ENCODE assay signal across 36 cellular contexts in genomic region chr6:150115769-150116168, GRCh38. TPM values are rescaled to one million over a fixed set of nuclear protein-coding genes. Genes with fewer than 3 reads are reported as not detected.
"Had no signal": no experiment of that assay in that cellular context is flagged by ENCODE, and none has a peak within 500 bp of the region (broad histone marks: within the 10 kb centered on the region; RNA-seq: fewer than 3 reads in every experiment).

No MANE protein-coding gene starts in this region.

- H3K27ac ChIP-seq: ascending aorta, KMS-11, PC-9, WERI-Rb-1 had no signal

- H3K27me3 ChIP-seq: ascending aorta had no signal

- H3K4me1 ChIP-seq: ascending aorta had no signal

- ATAC-seq: activated CD8-positive, alpha-beta memory T cell treated with anti-CD3 and anti-CD28 coated beads, Interleukin-2, amount 10 ng/mL, durations not matched to agents 7 days and 5 days; activated T-cell treated with anti-CD3 and anti-CD28 coated beads, Interleukin-2, amount 50 U/mL, for 72 hours; activated T-helper 17 cell treated with anti-CD3 and anti-CD28 coated beads, Interleukin-2, amount 50 U/mL, for 72 hours had no signal

- DNase-seq: activated CD4-positive, alpha-beta memory T cell treated with anti-CD3 and anti-CD28 coated beads, Interleukin-2, amount 10 ng/mL, durations not matched to agents 7 days and 5 days; activated CD4-positive, alpha-beta T cell treated with anti-CD3 and anti-CD28 coated beads for 1 hour; activated CD4-positive, alpha-beta T cell treated with anti-CD3 and anti-CD28 coated beads for 48 hours; activated CD4-positive, CD25-positive, alpha-beta regulatory T cell; activated CD8-positive, alpha-beta memory T cell treated with anti-CD3 and anti-CD28 coated beads for 24 hours; activated CD8-positive, alpha-beta memory T cell treated with anti-CD3 and anti-CD28 coated beads, Interleukin-2, amount 10 ng/mL, durations not matched to agents 7 days and 5 days; activated effector memory CD4-positive, alpha-beta T cell treated with anti-CD3 and anti-CD28 coated beads, Interleukin-2, amount 50 U/mL, for 16 hours; activated naive CD4-positive, alpha-beta T cell; activated naive CD4-positive, alpha-beta T cell treated with anti-CD3 and anti-CD28 coated beads, Interleukin-2, amount 50 U/mL, for 16 hours; activated naive CD8-positive, alpha-beta T cell treated with anti-CD3 and anti-CD28 coated beads for 36 hours; activated T-cell treated with anti-CD3 and anti-CD28 coated beads, Interleukin-2, amount 50 U/mL, for 1 hour; activated T-cell treated with anti-CD3 and anti-CD28 coated beads, Interleukin-2, amount 50 U/mL, for 72 hours; amniotic stem cell; MM.1S; MV-4-11; NCI-H1092; NCI-H1436 treated with DMSO at 0.1 percent for 48 hours; NCI-H1694 treated with DMSO at 0.1 percent for 48 hours; NCI-H2029; NCI-H2107; NCI-H2171; NCI-H510A; NCI-H526; NCI-H748 treated with DMSO at 0.1 percent for 48 hours; NK-92 treated with Interleukin-12 subunit alpha and Interleukin-12 subunit beta, amount 100 ng/mL, for 24 hours; PC-9; Right ventricle myocardium superior; SW 1271; T-helper 1 cell; T-helper 2 cell; T-helper 9 cell; WERI-Rb-1 had no signal

- H3K36me3 ChIP-seq: ascending aorta, WERI-Rb-1 had no signal

- H3K4me3 ChIP-seq: ascending aorta, PC-9 had no signal

- H3K9ac ChIP-seq: KMS-11 had no signal

- H3K4me2 ChIP-seq: KMS-11, PC-9 had no signal

- H3K9me3 ChIP-seq: ascending aorta had no signal

RNA-seq across cellular contexts. Expression of gene PPP1R14C, which starts 27.1 kb away (rescaled TPM):
- total RNA-seq: activated T-helper 17 cell treated with anti-CD3 and anti-CD28 coated beads, Interleukin-2, amount 50 U/mL, for 72 hours; ascending aorta; LHCN-M2 had no signal
